25 cellular contexts compared by ENCODE assay signal in the genomic region with DNA sequence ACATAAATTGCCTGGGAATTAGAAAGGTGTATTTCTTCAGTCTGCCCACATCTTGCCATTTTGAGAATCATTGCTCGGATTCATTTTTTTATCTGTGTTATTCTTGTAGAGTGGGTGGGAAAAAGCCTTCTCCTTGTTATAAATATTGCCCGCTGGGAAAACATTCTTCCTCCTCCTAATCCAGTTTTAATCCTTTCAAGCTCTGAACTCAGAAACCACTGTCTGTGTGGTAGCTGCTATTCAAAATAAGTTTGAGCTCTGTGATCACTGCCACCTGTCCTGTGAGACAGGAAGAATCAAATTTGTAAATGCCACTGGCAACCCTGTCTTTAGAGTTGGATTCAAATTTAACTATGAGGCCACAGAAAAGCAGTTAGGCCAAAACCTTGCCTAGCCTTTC.
"Had no signal": no experiment of that assay in that cellular context is flagged by ENCODE, and none has a peak within 500 bp of the region (broad histone marks: within the 10 kb centered on the region; RNA-seq: fewer than 3 reads in every experiment).

No MANE protein-coding gene starts in this region.

- H3K27ac ChIP-seq: colonic mucosa, esophagus squamous epithelium, gastroesophageal sphincter, right atrium auricular region, sigmoid colon, tibial artery, upper lobe of left lung, uterus had no signal

- H3K36me3 Mint-ChIP-seq: naive B cell; stimulated activated memory B cell treated with anti-CD40 and anti-IgM and Interleukin-4, amounts not matched to agents 10 μg/mL and 1 μg/mL and 100 μg/mL, for 72 hours had no signal

- H3K4me3 Mint-ChIP-seq: naive B cell; nephron; stimulated activated memory B cell treated with anti-CD40 and anti-IgM and Interleukin-4, amounts not matched to agents 10 μg/mL and 1 μg/mL and 100 μg/mL, for 72 hours; stimulated activated naive CD8-positive, alpha-beta T cell treated with anti-CD3 and anti-CD28 coated beads, Interleukin-15, Interleukin-2, amounts not matched to agents 100 ng/mL and 50 ng/mL, for 24 hours had no signal

- H3K27me3 ChIP-seq: colonic mucosa, esophagus squamous epithelium, gastroesophageal sphincter, right atrium auricular region, sigmoid colon, tibial artery, upper lobe of left lung, uterus had no signal

- H3K4me1 Mint-ChIP-seq: naive B cell; stimulated activated memory B cell treated with anti-CD40 and anti-IgM and Interleukin-4, amounts not matched to agents 10 μg/mL and 1 μg/mL and 100 μg/mL, for 72 hours had no signal

- ATAC-seq: gastroesophageal sphincter; left colon; left ventricle myocardium superior; stimulated activated memory B cell treated with anti-CD40 and anti-IgM and Interleukin-4, amounts not matched to agents 10 μg/mL and 1 μg/mL and 100 μg/mL, for 72 hours had no signal

- H3K36me3 ChIP-seq: colonic mucosa, esophagus squamous epithelium, gastroesophageal sphincter, right atrium auricular region, sigmoid colon, tibial artery, upper lobe of left lung, uterus had no signal

- H3K4me3 ChIP-seq: colonic mucosa, esophagus squamous epithelium, gastroesophageal sphincter, lung, right atrium auricular region, sigmoid colon, tibial artery, upper lobe of left lung, uterus had no signal

- H3K27me3 Mint-ChIP-seq: naive B cell; stimulated activated memory B cell treated with anti-CD40 and anti-IgM and Interleukin-4, amounts not matched to agents 10 μg/mL and 1 μg/mL and 100 μg/mL, for 72 hours; stimulated activated naive CD8-positive, alpha-beta T cell treated with anti-CD3 and anti-CD28 coated beads, Interleukin-15, Interleukin-2, amounts not matched to agents 100 ng/mL and 50 ng/mL, for 24 hours had no signal

- H3K9me3 Mint-ChIP-seq: nephron; stimulated activated memory B cell treated with anti-CD40 and anti-IgM and Interleukin-4, amounts not matched to agents 10 μg/mL and 1 μg/mL and 100 μg/mL, for 72 hours; stimulated activated naive CD8-positive, alpha-beta T cell treated with anti-CD3 and anti-CD28 coated beads, Interleukin-15, Interleukin-2, amounts not matched to agents 100 ng/mL and 50 ng/mL, for 24 hours had no signal

- H3K27ac Mint-ChIP-seq: naive B cell; stimulated activated memory B cell treated with anti-CD40 and anti-IgM and Interleukin-4, amounts not matched to agents 10 μg/mL and 1 μg/mL and 100 μg/mL, for 72 hours; stimulated activated naive CD8-positive, alpha-beta T cell treated with anti-CD3 and anti-CD28 coated beads, Interleukin-15, Interleukin-2, amounts not matched to agents 100 ng/mL and 50 ng/mL, for 24 hours had no signal

- H3K9me3 ChIP-seq: colonic mucosa, esophagus squamous epithelium, gastroesophageal sphincter, right atrium auricular region, sigmoid colon, tibial artery, upper lobe of left lung, uterus had no signal

- DNase-seq: colonic mucosa; dermis blood vessel endothelial cell; esophagus squamous epithelium; foreskin fibroblast; glutamatergic neuron; left colon; left ventricle myocardium superior; mesenchymal stem cell; midbrain; naive B cell; posterior cingulate gyrus; sigmoid colon; small intestine; stimulated activated CD4-positive, alpha-beta T cell treated with anti-CD3 and anti-CD28 coated beads, Interleukin-15, amount 100 ng/mL, for 24 hours; stimulated activated CD4-positive, alpha-beta T cell treated with anti-CD3 and anti-CD28 coated beads, Interleukin-1b, Interleukin-23, amount 100 ng/mL, for 48 hours; stimulated activated CD4-positive, alpha-beta T cell treated with anti-CD3 and anti-CD28 coated beads, Interleukin-4, amount 100 ng/mL, for 24 hours; tibial artery; upper lobe of left lung; uterus had no signal

- H3K4me1 ChIP-seq: colonic mucosa, esophagus squamous epithelium, gastroesophageal sphincter, right atrium auricular region, sigmoid colon, tibial artery, upper lobe of left lung, uterus had no signal
